ENCODE assay signal across 8 cellular contexts in genomic region chr13:23888658-23889597, GRCh38. TPM values are rescaled to one million over a fixed set of nuclear protein-coding genes. Genes with fewer than 3 reads are reported as not detected.
DNase-seq lines count a peak whose midpoint lies in the region; ATAC-seq and TF ChIP-seq lines count a peak whose summit lies in the region.

Gene MIPEP, minus strand, starts transcription at chr13:23889400. Its CDS starts 80 bp downstream, at chr13:23889320.

- no peaks in the 10 kb centered on the region for H3K27me3 ChIP-seq in ascending aorta
- H3K27me3 ChIP-seq in right cardiac atrium (ENCODE audit: control insufficient read depth, insufficient read depth) = no peaks in the 10 kb centered on the region
- H3K27me3 ChIP-seq in vagina = no peaks in the 10 kb centered on the region

- under 1% methylated on average over 73 of the region's 73 CpGs for WGBS in right cardiac atrium

- H3K36me3 Mint-ChIP-seq in T-helper 2 cell treated with Interferon-gamma antibody and Interleukin-4, amounts not matched to agents 5 μg/mL and 100 μg/mL, for 36 hours (ENCODE audit: low read depth) = peaks cover 5% of the 10 kb centered on the region

- H3K9me3 ChIP-seq in ascending aorta = no peaks in the 10 kb centered on the region
- H3K9me3 ChIP-seq in right cardiac atrium (ENCODE audit: control insufficient read depth, low read length) = no peaks in the 10 kb centered on the region
- no peaks in the 10 kb centered on the region for H3K9me3 ChIP-seq in vagina

- H3K4me1 ChIP-seq in ascending aorta (peaks cover 0 to 7% of the 10 kb centered on the region in 2 donors), right cardiac atrium (ENCODE audit: control insufficient read depth, insufficient read depth, low read length) (no peaks in the 10 kb centered on the region), vagina (peaks cover 16% of the 10 kb centered on the region)

- peak in 1 of 2 donors; percentile 53 for TF ChIP-seq POLR2A in vagina (IDR thresholded peaks at IDR 0.05)

- H3K36me3 ChIP-seq in ascending aorta (peaks cover 7 to 8% of the 10 kb centered on the region in 2 donors), vagina (no peaks in the 10 kb centered on the region)

- TF ChIP-seq CTCF in ascending aorta (IDR thresholded peaks at IDR 0.05) = peak; percentile 48 to 82 (median 77)
- TF ChIP-seq CTCF in vagina (IDR thresholded peaks at IDR 0.05) = peak; percentile 44 to 82 (median 74)

- H3K9me3 Mint-ChIP-seq in T-helper 2 cell treated with Interferon-gamma antibody and Interleukin-4, amounts not matched to agents 5 μg/mL and 100 μg/mL, for 36 hours = no peaks in the 10 kb centered on the region

- intact Hi-C loops in ascending aorta (cut with DNase I) = loop anchor here (2.0 to 5.0 kb wide), 2 partner anchors 422 to 514 kb away; no protein-coding TSS in a partner anchor
- intact Hi-C loops in right cardiac atrium (cut with DNase I) = no loop called here
- intact Hi-C loops in vagina (cut with DNase I) = no loop called here

- ATAC-seq in GM18498 (IDR thresholded peaks at IDR 0.05; ENCODE audit: unreplicated experiment) = peak; percentile 94
- ATAC-seq in HG02884 (IDR thresholded peaks at IDR 0.05; ENCODE audit: unreplicated experiment) = peak; percentile 91
- peak; percentile 99 for ATAC-seq in right cardiac atrium

- H3K4me3 Mint-ChIP-seq in T-helper 2 cell treated with Interferon-gamma antibody and Interleukin-4, amounts not matched to agents 5 μg/mL and 100 μg/mL, for 36 hours = peak within 1 kb of the TSS; percentile 88

- peak within 1 kb of the TSS; percentile 93 to 98 for H3K4me3 ChIP-seq in ascending aorta
- H3K4me3 ChIP-seq in right cardiac atrium (ENCODE audit: low read length) = peak within 1 kb of the TSS; percentile 88
- H3K4me3 ChIP-seq in vagina = peak within 1 kb of the TSS; percentile 69 to 81

- H3K4me1 Mint-ChIP-seq in T-helper 2 cell treated with Interferon-gamma antibody and Interleukin-4, amounts not matched to agents 5 μg/mL and 100 μg/mL, for 36 hours (ENCODE audit: low read depth) = peaks cover 21% of the 10 kb centered on the region

- DNase-seq in NCI-H1694 treated with DMSO at 0.1 percent for 48 hours (lab: John Stamatoyannopoulos, UW) (peak; percentile 75), ascending aorta (ENCODE audit: low spot score in 2 of 2) (peak; percentile 58 to 94), right cardiac atrium (peak; percentile 95 to 98 (median 98)), putamen (ENCODE audit: low spot score) (peak; percentile 97), vagina (ENCODE audit: extremely low spot score in 2 of 2) (peak in 1 of 2 donors; percentile 95)
- peak; percentile 93 for DNase-seq in T-helper 2 cell treated with Interferon-gamma antibody and Interleukin-4, amounts not matched to agents 5 μg/mL and 100 μg/mL, for 36 hours (ENCODE audit: low spot score)

- peak within 1 kb of the TSS; percentile 83 to 89 for H3K27ac ChIP-seq in ascending aorta
- peak within 1 kb of the TSS; percentile 69 for H3K27ac ChIP-seq in right cardiac atrium (ENCODE audit: low read length)
- peak within 1 kb of the TSS; percentile 64 for H3K27ac ChIP-seq in vagina

- H3K27me3 Mint-ChIP-seq in T-helper 2 cell treated with Interferon-gamma antibody and Interleukin-4, amounts not matched to agents 5 μg/mL and 100 μg/mL, for 36 hours (ENCODE audit: low read depth) = no peaks in the 10 kb centered on the region

- H3K27ac Mint-ChIP-seq in T-helper 2 cell treated with Interferon-gamma antibody and Interleukin-4, amounts not matched to agents 5 μg/mL and 100 μg/mL, for 36 hours = peak within 1 kb of the TSS; percentile 82

RNA-seq across cellular contexts. Expression of gene MIPEP, which starts in this region (rescaled TPM):
- total RNA-seq in ascending aorta (2.8 TPM), right cardiac atrium (100 to 1,000 TPM in 3 of 4 donors, 10 to 100 TPM in 1; 70.2 to 298 (median 139) TPM), vagina (13.3 TPM)
- 254 TPM for polyA plus RNA-seq in right cardiac atrium
